In genomic region chr2:169928463-169928864, GRCh38 we compare ENCODE assay signal across 9 cellular contexts.
A peak's percentile ranks its signal among the peaks of the same experiment; 100 is the strongest.
DNase-seq lines count a peak whose midpoint lies in the region; ATAC-seq, FAIRE-seq and TF ChIP-seq lines count a peak whose summit lies in the region.
"Had no signal": no experiment of that assay in that cellular context is flagged by ENCODE, and none has a peak within 500 bp of the region (broad histone marks: within the 10 kb centered on the region; RNA-seq: fewer than 3 reads in every experiment).

No MANE protein-coding gene starts in this region.

- no peak overlapping the region for H3K27ac Mint-ChIP-seq in WTC11

- peaks cover 0 to 8% (median 0%) of the 10 kb centered on the region in 4 donors for H3K4me1 ChIP-seq in upper lobe of left lung
- H3K4me1 ChIP-seq: BLaER1 had no signal

- H3K27ac ChIP-seq in upper lobe of left lung, result no peak overlapping the region
- H3K27ac ChIP-seq: BLaER1 had no signal

- CTCF ChIA-PET in WTC11 (lab: Charles Lee), result interaction anchor here (0.5 to 2.0 kb wide), 4 partner anchors 35 to 819 kb away, joined by 3 to 8 read pairs (median 5); partner anchors contain the start of genes METTL5 and UBR3

- H3K27me3 Mint-ChIP-seq in WTC11 (ENCODE audit: low read depth), result no peaks in the 10 kb centered on the region

- H3K4me1 Mint-ChIP-seq in WTC11, result no peaks in the 10 kb centered on the region

- POLR2A ChIA-PET in WTC11 (lab: Charles Lee), result no interaction called here

- 55 to 60% methylated on average over 1 of the region's 1 CpG for WGBS in upper lobe of left lung, 2 donors

- FAIRE-seq in islet of Langerhans (lab: Jason Lieb, UNC), result peak; percentile 100

- ATAC-seq in WTC11 (no peak), upper lobe of left lung (ENCODE audit: low FRiP score in 2 of 2) (peak in 1 of 2 donors; percentile 61), HG03432 (IDR thresholded peaks at IDR 0.05; ENCODE audit: unreplicated experiment) (no peak), HG03095 (IDR thresholded peaks at IDR 0.05; ENCODE audit: unreplicated experiment) (no peak)

- H3K4me3 Mint-ChIP-seq in WTC11, result no peak overlapping the region

- H3K36me3 Mint-ChIP-seq in WTC11, result peaks cover 2% of the 10 kb centered on the region; the same call in 1 of the 2 replicates

- no peak for TF ChIP-seq POLR2A in upper lobe of left lung (IDR thresholded peaks at IDR 0.05)

- no peaks in the 10 kb centered on the region for H3K9me3 Mint-ChIP-seq in WTC11

- no peak for TF ChIP-seq EP300 in upper lobe of left lung (IDR thresholded peaks at IDR 0.05)

- peak; percentile 80 for TF ChIP-seq CTCF in WTC11 (IDR thresholded peaks at IDR 0.05)
- peak; percentile 49 to 77 (median 64) for TF ChIP-seq CTCF in upper lobe of left lung (IDR thresholded peaks at IDR 0.05)

- H3K4me3 ChIP-seq in upper lobe of left lung, result no peak overlapping the region
- H3K4me3 ChIP-seq: BLaER1 had no signal

- H3K27me3 ChIP-seq in upper lobe of left lung, result no peaks in the 10 kb centered on the region
- H3K27me3 ChIP-seq: BLaER1 had no signal

- no peaks in the 10 kb centered on the region for H3K9me3 ChIP-seq in upper lobe of left lung
- H3K9me3 ChIP-seq: BLaER1 had no signal

- H3K36me3 ChIP-seq in upper lobe of left lung, result peaks cover 0 to 36% (median 5%) of the 10 kb centered on the region in 4 donors

- DNase-seq in DMS79 treated with DMSO at 0.1 percent for 48 hours (lab: John Stamatoyannopoulos, UW), result peak; percentile 73
- DNase-seq in DMS79 (lab: John Stamatoyannopoulos, UW), result no peak
- DNase-seq in NCI-H146 (lab: John Stamatoyannopoulos, UW), result peak; percentile 23
- no peak for DNase-seq in WTC11 (ENCODE audit: low spot score)
- no peak for DNase-seq in upper lobe of left lung

TF ChIP-seq in WTC11, 78 proteins besides CTCF, POLR2A, EP300 and RAD21:
- TF ChIP-seq E2F5 (CRISPR knock-in tag; IDR thresholded peaks at IDR 0.05), result no peak
- no peak for TF ChIP-seq ZNF512 (CRISPR knock-in tag; IDR thresholded peaks at IDR 0.05; ENCODE audit: borderline replicate concordance)
- TF ChIP-seq ZNF396 (CRISPR knock-in tag; IDR thresholded peaks at IDR 0.05; ENCODE audit: borderline replicate concordance), result no peak
- no peak for TF ChIP-seq TEAD4 (CRISPR knock-in tag; IDR thresholded peaks at IDR 0.05)
- no peak for TF ChIP-seq ZNF219 (CRISPR knock-in tag; IDR thresholded peaks at IDR 0.05; ENCODE audit: borderline replicate concordance)
- TF ChIP-seq PREB (CRISPR knock-in tag; IDR thresholded peaks at IDR 0.05; ENCODE audit: borderline replicate concordance), result no peak
- TF ChIP-seq ETV6 (CRISPR knock-in tag; IDR thresholded peaks at IDR 0.05), result no peak
- no peak for TF ChIP-seq GTF2I (CRISPR knock-in tag; conservative IDR thresholded peaks at IDR 0.05)

Comparison
In these comparisons a context has a peak if more than half of its experiments do, and no peak if none do; other contexts are left out.
1. DNase-seq: peak in DMS79 treated with DMSO at 0.1 percent for 48 hours (single experiment) and NCI-H146 (single experiment); none in DMS79 (single experiment), WTC11 (single experiment) and upper lobe of left lung (0 of 2).